In the genomic region with DNA sequence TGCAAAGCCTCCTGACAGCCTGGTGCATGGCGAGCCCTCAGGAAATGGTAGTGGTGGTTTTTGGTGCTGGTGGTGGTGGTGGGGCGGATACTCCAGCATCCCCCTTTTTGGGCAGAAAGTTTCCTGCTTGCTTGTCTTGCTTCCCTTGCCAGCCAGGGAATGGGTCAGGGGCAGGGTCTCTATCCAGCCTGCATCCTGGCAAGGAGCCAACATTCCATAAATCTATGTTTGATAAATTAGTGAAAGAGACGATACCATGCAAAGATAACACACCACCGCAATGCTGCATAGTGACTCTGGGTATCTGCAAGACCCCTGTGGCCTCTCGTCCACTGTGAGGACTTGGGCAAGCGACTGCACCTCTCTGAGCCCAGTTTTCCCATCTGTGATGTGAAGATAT, we compare ENCODE assay signal across 26 cellular contexts.
"Had no signal": no experiment of that assay in that cellular context is flagged by ENCODE, and none has a peak within 500 bp of the region (broad histone marks: within the 10 kb centered on the region; RNA-seq: fewer than 3 reads in every experiment).

No MANE protein-coding gene starts in this region.

- H3K79me2 ChIP-seq: hepatocyte had no signal

- DNase-seq: dermis blood vessel endothelial cell; foreskin fibroblast; heart left ventricle; left cardiac atrium; left ventricle myocardium inferior; lower lobe of right lung; naive thymus-derived CD8-positive, alpha-beta T cell; nephron progenitor cell; nucleus accumbens; ovary; spleen; stimulated activated CD4-positive, alpha-beta T cell treated with anti-CD3 and anti-CD28 coated beads, Interleukin-4, amount 100 ng/mL, for 4 hours; stimulated activated naive CD8-positive, alpha-beta T cell treated with anti-CD3 and anti-CD28 coated beads, Interleukin-15, Interleukin-2, amounts not matched to agents 100 U/mL and 50 U/mL, for 24 hours; substantia nigra; upper lobe of left lung had no signal

- H3K4me1 Mint-ChIP-seq: stimulated activated memory B cell treated with anti-CD40 and anti-IgM and Interleukin-4, amounts not matched to agents 10 μg/mL and 1 μg/mL and 100 μg/mL, for 72 hours had no signal

- H3K4me1 ChIP-seq: lower lobe of right lung, spleen, tibial nerve, upper lobe of left lung had no signal

- H3K36me3 Mint-ChIP-seq: naive thymus-derived CD8-positive, alpha-beta T cell; stimulated activated memory B cell treated with anti-CD40 and anti-IgM and Interleukin-4, amounts not matched to agents 10 μg/mL and 1 μg/mL and 100 μg/mL, for 72 hours had no signal

- H3K27me3 ChIP-seq: ovary, upper lobe of left lung had no signal

- H3K4me3 Mint-ChIP-seq: naive thymus-derived CD8-positive, alpha-beta T cell; nephron progenitor cell; stimulated activated memory B cell treated with anti-CD40 and anti-IgM and Interleukin-4, amounts not matched to agents 10 μg/mL and 1 μg/mL and 100 μg/mL, for 72 hours had no signal

- ATAC-seq: esophagus mucosa; gastroesophageal sphincter; heart left ventricle; left cardiac atrium; lower lobe of right lung; naive thymus-derived CD8-positive, alpha-beta T cell; stimulated activated memory B cell treated with anti-CD40 and anti-IgM and Interleukin-4, amounts not matched to agents 10 μg/mL and 1 μg/mL and 100 μg/mL, for 72 hours; stimulated activated naive CD8-positive, alpha-beta T cell treated with anti-CD3 and anti-CD28 coated beads, Interleukin-15, Interleukin-2, amounts not matched to agents 100 U/mL and 50 U/mL, for 24 hours had no signal

- H2AFZ ChIP-seq: hepatocyte had no signal

- H3K27ac Mint-ChIP-seq: naive thymus-derived CD8-positive, alpha-beta T cell; nephron progenitor cell; progenitor cell of endocrine pancreas; stimulated activated memory B cell treated with anti-CD40 and anti-IgM and Interleukin-4, amounts not matched to agents 10 μg/mL and 1 μg/mL and 100 μg/mL, for 72 hours had no signal

- H3K36me3 ChIP-seq: gastroesophageal sphincter, heart left ventricle, left ventricle myocardium inferior, lower lobe of right lung, ovary, spleen, thoracic aorta, tibial nerve, upper lobe of left lung had no signal

- H3K4me3 ChIP-seq: coronary artery, gastroesophageal sphincter, heart left ventricle, hepatocyte, left ventricle myocardium inferior, lower lobe of right lung, ovary, skin epidermis, spleen, thoracic aorta, tibial nerve, upper lobe of left lung had no signal

- H3K9me3 Mint-ChIP-seq: naive thymus-derived CD8-positive, alpha-beta T cell; nephron progenitor cell; stimulated activated memory B cell treated with anti-CD40 and anti-IgM and Interleukin-4, amounts not matched to agents 10 μg/mL and 1 μg/mL and 100 μg/mL, for 72 hours had no signal

- H3K4me2 ChIP-seq: hepatocyte had no signal

- FAIRE-seq: urothelium cell line had no signal

- H3K9me3 ChIP-seq: gastroesophageal sphincter, heart left ventricle, left ventricle myocardium inferior, lower lobe of right lung, ovary, spleen, thoracic aorta, tibial nerve, upper lobe of left lung had no signal

- H3K27ac ChIP-seq: coronary artery, epithelial cell of prostate, gastroesophageal sphincter, heart left ventricle, hepatocyte, left ventricle myocardium inferior, lower lobe of right lung, ovary, skin epidermis, spleen, thoracic aorta, tibial nerve, upper lobe of left lung had no signal
